ENCODE assay signal across 33 cellular contexts in the genomic region with DNA sequence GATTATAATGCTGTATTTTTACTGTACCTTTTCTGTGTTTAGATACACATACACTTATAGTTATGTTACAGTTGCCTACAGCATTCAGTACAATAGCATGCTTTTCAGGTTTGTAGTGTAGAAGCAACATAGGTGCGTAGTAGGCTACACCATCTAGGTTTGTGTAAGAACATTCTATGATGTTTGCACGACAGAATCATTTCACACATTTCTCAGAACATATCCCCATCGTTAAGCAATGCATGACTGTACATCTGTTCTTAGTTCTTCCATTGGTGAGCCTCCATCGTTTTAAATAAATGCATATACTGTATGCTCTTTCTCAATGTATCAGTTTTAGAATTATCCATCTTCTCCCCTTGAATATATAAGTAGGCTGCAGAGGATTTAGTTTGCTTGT.
"Had no signal": no experiment of that assay in that cellular context is flagged by ENCODE, and none has a peak within 500 bp of the region (broad histone marks: within the 10 kb centered on the region; RNA-seq: fewer than 3 reads in every experiment).

No MANE protein-coding gene starts in this region.

- H3K27ac ChIP-seq: adrenal gland, Peyer's patch, VCaP had no signal

- DNase-seq: activated CD4-positive, alpha-beta T cell treated with anti-CD3 and anti-CD28 coated beads for 1 hour; activated CD4-positive, alpha-beta T cell treated with anti-CD3 and anti-CD28 coated beads for 48 hours; activated CD4-positive, CD25-positive, alpha-beta regulatory T cell; activated CD8-positive, alpha-beta T cell treated with anti-CD3 and anti-CD28 coated beads for 36 hours; activated effector memory CD4-positive, alpha-beta T cell treated with anti-CD3 and anti-CD28 coated beads, Interleukin-2, amount 50 U/mL, for 16 hours; activated naive CD4-positive, alpha-beta T cell; activated naive CD4-positive, alpha-beta T cell treated with anti-CD3 and anti-CD28 coated beads, Interleukin-2, amount 50 U/mL, for 16 hours; activated naive CD8-positive, alpha-beta T cell treated with anti-CD3 and anti-CD28 coated beads, Interleukin-2, amount 10 ng/mL, durations not matched to agents 7 days and 5 days; activated T-cell treated with anti-CD3 and anti-CD28 coated beads, Interleukin-2, amount 50 U/mL, for 1 hour; activated T-cell treated with anti-CD3 and anti-CD28 coated beads, Interleukin-2, amount 50 U/mL, for 72 hours; adrenal gland; anterior cingulate cortex; caudate nucleus; cerebellar nuclear complex; MV-4-11; NCI-H1092; NCI-H1436 treated with DMSO at 0.1 percent for 48 hours; NCI-H1694 treated with DMSO at 0.1 percent for 48 hours; NCI-H2029; NCI-H510A; NCI-H526; NCI-H748 treated with DMSO at 0.1 percent for 48 hours; NK-92 treated with Interleukin-12 subunit alpha and Interleukin-12 subunit beta, amount 100 ng/mL, for 24 hours; Peyer's patch; Right ventricle myocardium superior; RPMI8226; SW 1271; T-helper 1 cell; T-helper 2 cell; T-helper 9 cell had no signal

- H3K9me3 ChIP-seq: adrenal gland, Peyer's patch had no signal

- H3K36me3 ChIP-seq: adrenal gland, Peyer's patch had no signal

- ATAC-seq: activated CD8-positive, alpha-beta T cell treated with anti-CD3 and anti-CD28 coated beads for 36 hours; activated T-cell treated with anti-CD3 and anti-CD28 coated beads, Interleukin-2, amount 50 U/mL, for 72 hours; activated T-helper 17 cell treated with anti-CD3 and anti-CD28 coated beads, Interleukin-2, amount 50 U/mL, for 72 hours; K562 had no signal

- H3K27me3 ChIP-seq: adrenal gland, Peyer's patch had no signal

- H3K4me3 ChIP-seq: adrenal gland, K562, Peyer's patch had no signal

- H3K4me1 ChIP-seq: Peyer's patch had no signal
